27 cellular contexts compared by ENCODE assay signal in the genomic region with DNA sequence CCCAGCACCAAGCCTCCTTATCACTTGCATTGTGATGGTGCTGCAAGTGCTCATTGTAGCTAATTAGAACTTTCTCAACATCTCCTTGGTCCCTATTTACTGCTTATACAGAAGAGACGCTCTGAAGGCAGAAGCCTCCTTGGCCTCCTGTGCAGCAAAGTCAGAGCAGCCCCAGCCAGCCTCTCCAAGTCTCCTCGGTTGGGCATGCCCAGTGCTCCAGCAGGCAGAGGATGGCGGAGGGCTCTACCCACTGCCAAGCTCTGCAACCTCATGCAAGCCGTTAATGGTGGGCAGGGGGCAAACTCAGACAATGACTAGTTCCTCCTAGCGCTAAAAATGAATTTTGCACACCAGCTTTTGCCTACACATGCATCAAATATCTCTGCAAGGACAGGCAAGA. TPM values are rescaled to one million over a fixed set of nuclear protein-coding genes. Genes with fewer than 3 reads are reported as not detected.
DNase-seq lines count a peak whose midpoint lies in the region; ATAC-seq and TF ChIP-seq lines count a peak whose summit lies in the region.
"Had no signal": no experiment of that assay in that cellular context is flagged by ENCODE, and none has a peak within 500 bp of the region (broad histone marks: within the 10 kb centered on the region; RNA-seq: fewer than 3 reads in every experiment).

No MANE protein-coding gene starts in this region.

- H3K36me3 ChIP-seq in naive thymus-derived CD4-positive, alpha-beta T cell (ENCODE audit: control insufficient read depth in 2 of 3, insufficient read depth in 3 of 3, low read length in 3 of 3), result peaks cover 0 to 21% (median 0%) of the 10 kb centered on the region in 3 experiments
- no peaks in the 10 kb centered on the region for H3K36me3 ChIP-seq in ascending aorta
- H3K36me3 ChIP-seq: MG63 had no signal

- no peaks in the 10 kb centered on the region for H3K9me3 ChIP-seq in CD4-positive, alpha-beta T cell (ENCODE audit: control insufficient read depth, low read length)
- H3K9me3 ChIP-seq in T-helper 17 cell (ENCODE audit: control insufficient read depth, low read length, poor library complexity, severe bottlenecking) (no peaks in the 10 kb centered on the region), ascending aorta (no peaks in the 10 kb centered on the region)
- H3K9me3 ChIP-seq in naive thymus-derived CD4-positive, alpha-beta T cell (ENCODE audit: control insufficient read depth in 2 of 3, low read length in 3 of 3), result no peaks in the 10 kb centered on the region
- H3K9me3 ChIP-seq: MG63 had no signal

- CTCF ChIA-PET in activated CD8-positive, alpha-beta T cell treated with anti-CD3 and anti-CD28 coated beads for 36 hours (lab: Charles Lee), result interaction anchor here (1.1 to 1.9 kb wide), 5 partner anchors 9 to 95 kb away, joined by 3 to 13 read pairs (median 4); no protein-coding TSS in a partner anchor
- CTCF ChIA-PET in activated CD8-positive, alpha-beta T cell treated with anti-CD3 and anti-CD28 coated beads, Interleukin-2, amount 10 ng/mL, durations not matched to agents 7 days and 5 days (lab: Charles Lee), result interaction anchor here (1.0 to 1.2 kb wide), 2 partner anchors 10 to 35 kb away, joined by 3 read pairs; no protein-coding TSS in a partner anchor
- CTCF ChIA-PET in CD4-positive, alpha-beta T cell (lab: Charles Lee), result interaction anchor here (1.9 kb wide), 1 partner anchor 12 kb away, joined by 4 read pairs; no protein-coding TSS in a partner anchor
- CTCF ChIA-PET in naive thymus-derived CD4-positive, alpha-beta T cell (lab: Charles Lee), result interaction anchor here (0.7 to 2.4 kb wide), 6 partner anchors 10 to 114 kb away, joined by 3 to 10 read pairs (median 3); no protein-coding TSS in a partner anchor
- CTCF ChIA-PET in activated naive CD4-positive, alpha-beta T cell treated with anti-CD3 and anti-CD28 coated beads for 36 hours (lab: Charles Lee), result interaction anchor here (0.6 to 1.4 kb wide), 5 partner anchors 13 to 160 kb away, joined by 3 to 4 read pairs (median 3); no protein-coding TSS in a partner anchor

- no peak overlapping the region for H3K27ac ChIP-seq in CD4-positive, alpha-beta T cell (ENCODE audit: low read depth, low read length)
- H3K27ac ChIP-seq in naive thymus-derived CD4-positive, alpha-beta T cell (ENCODE audit: low read depth, low read length), result no peak overlapping the region
- no peak overlapping the region for H3K27ac ChIP-seq in ascending aorta
- H3K27ac ChIP-seq: 22Rv1 had no signal

- peaks cover 79% of the 10 kb centered on the region for H3K4me1 Mint-ChIP-seq in activated CD8-positive, alpha-beta T cell treated with anti-CD3 and anti-CD28 coated beads for 36 hours (ENCODE audit: low read depth)
- H3K4me1 Mint-ChIP-seq in activated CD8-positive, alpha-beta T cell treated with anti-CD3 and anti-CD28 coated beads, Interleukin-2, amount 10 ng/mL, durations not matched to agents 7 days and 5 days (ENCODE audit: low read depth), result peaks cover 42% of the 10 kb centered on the region
- peaks cover 80% of the 10 kb centered on the region for H3K4me1 Mint-ChIP-seq in CD4-positive, alpha-beta T cell (ENCODE audit: low read depth)
- peaks cover 52% of the 10 kb centered on the region for H3K4me1 Mint-ChIP-seq in T-helper 17 cell
- peaks cover 35 to 91% (median 84%) of the 10 kb centered on the region in 7 donors for H3K4me1 Mint-ChIP-seq in naive thymus-derived CD4-positive, alpha-beta T cell
- H3K4me1 Mint-ChIP-seq in activated naive CD4-positive, alpha-beta T cell treated with anti-CD3 and anti-CD28 coated beads for 36 hours (ENCODE audit: low read depth), result peaks cover 83% of the 10 kb centered on the region

- DNase-seq in activated CD8-positive, alpha-beta T cell treated with anti-CD3 and anti-CD28 coated beads for 36 hours, result no peak
- DNase-seq in activated CD8-positive, alpha-beta T cell treated with anti-CD3 and anti-CD28 coated beads, Interleukin-2, amount 10 ng/mL, durations not matched to agents 7 days and 5 days, result no peak
- DNase-seq in CD4-positive, alpha-beta T cell, result no peak
- DNase-seq in T-helper 17 cell (no peak), ascending aorta (ENCODE audit: low spot score in 2 of 2) (no peak), NCI-H128 (lab: John Stamatoyannopoulos, UW; ENCODE audit: unreplicated experiment) (no peak)
- no peak for DNase-seq in naive thymus-derived CD4-positive, alpha-beta T cell
- DNase-seq in activated naive CD4-positive, alpha-beta T cell treated with anti-CD3 and anti-CD28 coated beads for 36 hours, result no peak
- DNase-seq: COR-L47; DMS53; GDM1; H9; HFFc6; KG1; MG63; NCI-H1105 treated with DMSO at 0.1 percent for 48 hours; NCI-H2029; NCI-H446; NCI-H524 treated with DMSO at 0.1 percent for 48 hours; NCI-H774; NK-92 treated with Interleukin-12 subunit alpha and Interleukin-12 subunit beta, amount 100 ng/mL, for 24 hours; Right ventricle myocardium superior; RPMI8226 had no signal

- POLR2A ChIA-PET in activated CD8-positive, alpha-beta T cell treated with anti-CD3 and anti-CD28 coated beads for 36 hours (lab: Charles Lee), result interaction anchor here (0.6 to 8.8 kb wide), 7 partner anchors 10 to 611 kb away, joined by 3 to 57 read pairs (median 4); no protein-coding TSS in a partner anchor
- POLR2A ChIA-PET in activated CD8-positive, alpha-beta T cell treated with anti-CD3 and anti-CD28 coated beads, Interleukin-2, amount 10 ng/mL, durations not matched to agents 7 days and 5 days (lab: Charles Lee), result interaction anchor here (1.5 kb wide), 2 partner anchors 17 to 21 kb away, joined by 4 to 5 read pairs; no protein-coding TSS in a partner anchor
- POLR2A ChIA-PET in CD4-positive, alpha-beta T cell (lab: Charles Lee), result interaction anchor here (0.9 to 4.3 kb wide), 4 partner anchors 12 to 47 kb away, joined by 3 to 29 read pairs (median 6); no protein-coding TSS in a partner anchor
- POLR2A ChIA-PET in naive thymus-derived CD4-positive, alpha-beta T cell (lab: Charles Lee), result interaction anchor here (1.0 to 2.3 kb wide), 6 partner anchors 12 to 49 kb away, joined by 3 to 12 read pairs (median 4); no protein-coding TSS in a partner anchor

- H3K9me3 Mint-ChIP-seq in activated CD8-positive, alpha-beta T cell treated with anti-CD3 and anti-CD28 coated beads for 36 hours, result no peaks in the 10 kb centered on the region
- no peaks in the 10 kb centered on the region for H3K9me3 Mint-ChIP-seq in activated CD8-positive, alpha-beta T cell treated with anti-CD3 and anti-CD28 coated beads, Interleukin-2, amount 10 ng/mL, durations not matched to agents 7 days and 5 days (ENCODE audit: insufficient read depth)
- no peaks in the 10 kb centered on the region for H3K9me3 Mint-ChIP-seq in CD4-positive, alpha-beta T cell
- no peaks in the 10 kb centered on the region for H3K9me3 Mint-ChIP-seq in naive thymus-derived CD4-positive, alpha-beta T cell
- H3K9me3 Mint-ChIP-seq in activated naive CD4-positive, alpha-beta T cell treated with anti-CD3 and anti-CD28 coated beads for 36 hours, result no peaks in the 10 kb centered on the region
- H3K9me3 Mint-ChIP-seq: GM23338, H9, HFFc6 had no signal

- peak overlapping the region; percentile 20 for H3K27ac Mint-ChIP-seq in activated CD8-positive, alpha-beta T cell treated with anti-CD3 and anti-CD28 coated beads for 36 hours
- no peak overlapping the region for H3K27ac Mint-ChIP-seq in activated CD8-positive, alpha-beta T cell treated with anti-CD3 and anti-CD28 coated beads, Interleukin-2, amount 10 ng/mL, durations not matched to agents 7 days and 5 days
- peak overlapping the region; percentile 65 for H3K27ac Mint-ChIP-seq in CD4-positive, alpha-beta T cell
- peak overlapping the region; percentile 41 for H3K27ac Mint-ChIP-seq in T-helper 17 cell
- peak overlapping the region in 8 of 9 donors; percentile 14 to 88 (median 84) for H3K27ac Mint-ChIP-seq in naive thymus-derived CD4-positive, alpha-beta T cell
- no peak overlapping the region for H3K27ac Mint-ChIP-seq in activated naive CD4-positive, alpha-beta T cell treated with anti-CD3 and anti-CD28 coated beads for 36 hours
- H3K27ac Mint-ChIP-seq: B cell, GM23338, HFFc6 had no signal

- H3K36me3 Mint-ChIP-seq in activated CD8-positive, alpha-beta T cell treated with anti-CD3 and anti-CD28 coated beads for 36 hours (ENCODE audit: low read depth), result peaks cover 5% of the 10 kb centered on the region
- H3K36me3 Mint-ChIP-seq in activated CD8-positive, alpha-beta T cell treated with anti-CD3 and anti-CD28 coated beads, Interleukin-2, amount 10 ng/mL, durations not matched to agents 7 days and 5 days (ENCODE audit: low read depth), result peaks cover 3% of the 10 kb centered on the region
- peaks cover 54% of the 10 kb centered on the region for H3K36me3 Mint-ChIP-seq in CD4-positive, alpha-beta T cell (ENCODE audit: low read depth)
- H3K36me3 Mint-ChIP-seq in T-helper 17 cell (ENCODE audit: low read depth), result no peaks in the 10 kb centered on the region
- peaks cover 4 to 24% (median 9%) of the 10 kb centered on the region in 5 donors for H3K36me3 Mint-ChIP-seq in naive thymus-derived CD4-positive, alpha-beta T cell
- H3K36me3 Mint-ChIP-seq in activated naive CD4-positive, alpha-beta T cell treated with anti-CD3 and anti-CD28 coated beads for 36 hours (ENCODE audit: low read depth), result no peaks in the 10 kb centered on the region

- no peak for ATAC-seq in activated CD8-positive, alpha-beta T cell treated with anti-CD3 and anti-CD28 coated beads for 36 hours
- no peak for ATAC-seq in activated CD8-positive, alpha-beta T cell treated with anti-CD3 and anti-CD28 coated beads, Interleukin-2, amount 10 ng/mL, durations not matched to agents 7 days and 5 days
- no peak for ATAC-seq in CD4-positive, alpha-beta T cell (ENCODE audit: poor library complexity)
- no peak for ATAC-seq in T-helper 17 cell
- ATAC-seq in naive thymus-derived CD4-positive, alpha-beta T cell, result no peak
- ATAC-seq: GM12878, GM23338 had no signal

- H3K27me3 ChIP-seq in CD4-positive, alpha-beta T cell (ENCODE audit: control insufficient read depth, insufficient read depth, low read length), result no peaks in the 10 kb centered on the region
- no peaks in the 10 kb centered on the region for H3K27me3 ChIP-seq in naive thymus-derived CD4-positive, alpha-beta T cell (ENCODE audit: control insufficient read depth in 2 of 2, insufficient read depth in 2 of 2, low read length in 2 of 2)
- no peaks in the 10 kb centered on the region for H3K27me3 ChIP-seq in ascending aorta
- H3K27me3 ChIP-seq: MG63 had no signal

- intact Hi-C loops in activated CD8-positive, alpha-beta T cell treated with anti-CD3 and anti-CD28 coated beads for 36 hours (cut with micrococcal nuclease), result no loop called here
- intact Hi-C loops in CD4-positive, alpha-beta T cell (cut with DNase I, micrococcal nuclease), result no loop called here
- intact Hi-C loops in naive thymus-derived CD4-positive, alpha-beta T cell (cut with micrococcal nuclease), result no loop called here
- intact Hi-C loops in ascending aorta (cut with DNase I), result no loop called here
- intact Hi-C loops in activated naive CD4-positive, alpha-beta T cell treated with anti-CD3 and anti-CD28 coated beads for 36 hours (cut with micrococcal nuclease), result no loop called here

- H3K4me1 ChIP-seq in naive thymus-derived CD4-positive, alpha-beta T cell (ENCODE audit: control insufficient read depth in 2 of 2, insufficient read depth in 2 of 2, low read length in 2 of 2), result peaks cover 0 to 52% of the 10 kb centered on the region in 2 donors
- H3K4me1 ChIP-seq in ascending aorta, result no peaks in the 10 kb centered on the region

- no peak for TF ChIP-seq CTCF in activated CD8-positive, alpha-beta T cell treated with anti-CD3 and anti-CD28 coated beads for 36 hours (IDR thresholded peaks at IDR 0.05)
- TF ChIP-seq CTCF in CD4-positive, alpha-beta T cell (IDR thresholded peaks at IDR 0.05), result no peak
- TF ChIP-seq CTCF in ascending aorta (IDR thresholded peaks at IDR 0.05), result no peak

- H3K27me3 Mint-ChIP-seq in activated CD8-positive, alpha-beta T cell treated with anti-CD3 and anti-CD28 coated beads for 36 hours, result no peaks in the 10 kb centered on the region
- H3K27me3 Mint-ChIP-seq in activated CD8-positive, alpha-beta T cell treated with anti-CD3 and anti-CD28 coated beads, Interleukin-2, amount 10 ng/mL, durations not matched to agents 7 days and 5 days (ENCODE audit: low read depth), result no peaks in the 10 kb centered on the region
- no peaks in the 10 kb centered on the region for H3K27me3 Mint-ChIP-seq in CD4-positive, alpha-beta T cell
- H3K27me3 Mint-ChIP-seq in T-helper 17 cell, result no peaks in the 10 kb centered on the region
- no peaks in the 10 kb centered on the region for H3K27me3 Mint-ChIP-seq in naive thymus-derived CD4-positive, alpha-beta T cell
- no peaks in the 10 kb centered on the region for H3K27me3 Mint-ChIP-seq in activated naive CD4-positive, alpha-beta T cell treated with anti-CD3 and anti-CD28 coated beads for 36 hours (ENCODE audit: low read depth)

- no peak overlapping the region for H3K4me3 ChIP-seq in naive thymus-derived CD4-positive, alpha-beta T cell (ENCODE audit: low read length)
- no peak overlapping the region for H3K4me3 ChIP-seq in ascending aorta
- H3K4me3 ChIP-seq: GM12878, GM23338, MG63 had no signal

- no peak overlapping the region for H3K4me3 Mint-ChIP-seq in activated CD8-positive, alpha-beta T cell treated with anti-CD3 and anti-CD28 coated beads for 36 hours
- H3K4me3 Mint-ChIP-seq in activated CD8-positive, alpha-beta T cell treated with anti-CD3 and anti-CD28 coated beads, Interleukin-2, amount 10 ng/mL, durations not matched to agents 7 days and 5 days, result no peak overlapping the region
- no peak overlapping the region for H3K4me3 Mint-ChIP-seq in CD4-positive, alpha-beta T cell
- no peak overlapping the region for H3K4me3 Mint-ChIP-seq in T-helper 17 cell
- H3K4me3 Mint-ChIP-seq in naive thymus-derived CD4-positive, alpha-beta T cell, result peak overlapping the region in 4 of 10 donors; percentile 12 to 63 (median 28)
- no peak overlapping the region for H3K4me3 Mint-ChIP-seq in activated naive CD4-positive, alpha-beta T cell treated with anti-CD3 and anti-CD28 coated beads for 36 hours
- H3K4me3 Mint-ChIP-seq: B cell, GM23338, H9, HFFc6 had no signal

RNA-seq across cellular contexts. Expression of a gene that starts 27.8 kb away (rescaled TPM):
- total RNA-seq in activated CD8-positive, alpha-beta T cell treated with anti-CD3 and anti-CD28 coated beads for 36 hours, result 10 to 100 TPM; 23.3 to 23.9 TPM
- total RNA-seq in activated CD8-positive, alpha-beta T cell treated with anti-CD3 and anti-CD28 coated beads, Interleukin-2, amount 10 ng/mL, durations not matched to agents 7 days and 5 days, result 10 to 100 TPM; 22.2 to 24.5 TPM
- 10 to 100 TPM; 53.1 to 55.6 TPM for total RNA-seq in CD4-positive, alpha-beta T cell
- 10 to 100 TPM; 60.9 to 62.9 TPM for total RNA-seq in T-helper 17 cell
- 10 to 100 TPM; 29.4 to 81.9 (median 74.6) TPM for total RNA-seq in naive thymus-derived CD4-positive, alpha-beta T cell
- polyA plus RNA-seq in naive thymus-derived CD4-positive, alpha-beta T cell, result 10 to 100 TPM; 17.3 to 23.5 TPM
- 19.8 TPM for total RNA-seq in ascending aorta
- 10 to 100 TPM; 24.8 to 29.2 TPM for total RNA-seq in activated naive CD4-positive, alpha-beta T cell treated with anti-CD3 and anti-CD28 coated beads for 36 hours

Comparison
In these comparisons a context has a peak if more than half of its experiments do, and no peak if none do; other contexts are left out.
1. H3K27ac Mint-ChIP-seq: peak in activated CD8-positive, alpha-beta T cell treated with anti-CD3 and anti-CD28 coated beads for 36 hours (single experiment), CD4-positive, alpha-beta T cell (single experiment), T-helper 17 cell (single experiment) and naive thymus-derived CD4-positive, alpha-beta T cell (8 of 9); none in activated CD8-positive, alpha-beta T cell treated with anti-CD3 and anti-CD28 coated beads, Interleukin-2, amount 10 ng/mL, durations not matched to agents 7 days and 5 days (single experiment) and activated naive CD4-positive, alpha-beta T cell treated with anti-CD3 and anti-CD28 coated beads for 36 hours (single experiment).